27 cellular contexts compared by ENCODE assay signal in genomic region chr13:102825400-102825799, GRCh38. TPM values are rescaled to one million over a fixed set of nuclear protein-coding genes. Genes with fewer than 3 reads are reported as not detected.
DNase-seq lines count a peak whose midpoint lies in the region; ATAC-seq and TF ChIP-seq lines count a peak whose summit lies in the region.
"Had no signal": no experiment of that assay in that cellular context is flagged by ENCODE, and none has a peak within 500 bp of the region (broad histone marks: within the 10 kb centered on the region; RNA-seq: fewer than 3 reads in every experiment).

No MANE protein-coding gene starts in this region.

- CTCF ChIA-PET in AG04449 (lab: Yijun Ruan, JAX) = interaction anchor here (1.0 to 1.7 kb wide), 5 partner anchors 10 to 247 kb away, joined by 3 to 5 read pairs (median 4); no protein-coding TSS in a partner anchor

- TF ChIP-seq CTCF in AG04449 (IDR thresholded peaks at IDR 0.05; ENCODE audit: insufficient read depth, low read length, missing control alignments) = no peak
- no peak for TF ChIP-seq CTCF in fibroblast of lung (conservative IDR thresholded peaks at IDR 0.05 in 1 of 2, IDR thresholded peaks at IDR 0.05 in 1 of 2; ENCODE audit: low read depth in 1 of 2, low read length in 2 of 2)

- H3K9me3 ChIP-seq in MG63 (no peaks in the 10 kb centered on the region), adipocyte (ENCODE audit: control insufficient read depth, low read length) (no peaks in the 10 kb centered on the region), fibroblast of lung (ENCODE audit: control insufficient read depth, insufficient read depth, low read depth, low read length) (no peaks in the 10 kb centered on the region)
- H3K9me3 ChIP-seq: BLaER1, Caco-2, thoracic aorta, uterus had no signal

- H3K36me3 ChIP-seq in MG63 (peaks cover 52% of the 10 kb centered on the region), adipocyte (ENCODE audit: control insufficient read depth, insufficient read depth, low read length, severe bottlenecking) (peaks cover 43% of the 10 kb centered on the region), fibroblast of lung (ENCODE audit: control insufficient read depth, insufficient read depth, low read length) (peaks cover 5% of the 10 kb centered on the region)
- H3K36me3 ChIP-seq: uterus had no signal

- POLR2A ChIA-PET in AG04449 (lab: Yijun Ruan, JAX) = interaction anchor here (0.9 to 1.5 kb wide), 2 partner anchors 21 to 25 kb away, joined by 3 to 7 read pairs; partner anchors contain the start of gene ERCC5

- H3K4me1 ChIP-seq in adipocyte (ENCODE audit: control insufficient read depth, insufficient read depth, low read length) (peaks cover 17% of the 10 kb centered on the region), fibroblast of lung (ENCODE audit: control insufficient read depth, extremely low read depth, insufficient read depth, low read length) (peaks cover 8% of the 10 kb centered on the region)
- H3K4me1 ChIP-seq: BLaER1, Caco-2, uterus had no signal

- no peaks in the 10 kb centered on the region for H3K27me3 ChIP-seq in MG63
- no peaks in the 10 kb centered on the region for H3K27me3 ChIP-seq in adipocyte (replicated peaks; ENCODE audit: control insufficient read depth, insufficient read depth, low read length)
- H3K27me3 ChIP-seq in fibroblast of lung (ENCODE audit: control insufficient read depth, insufficient read depth, low read length) = no peaks in the 10 kb centered on the region
- H3K27me3 ChIP-seq: BLaER1, uterus had no signal

- no peaks in the 10 kb centered on the region for H4K20me1 ChIP-seq in fibroblast of lung (ENCODE audit: control insufficient read depth, extremely low read depth, insufficient read depth, low read length)
- H4K20me1 ChIP-seq: BLaER1 had no signal

- peak overlapping the region; percentile 64 for H3K27ac ChIP-seq in fibroblast of lung (ENCODE audit: insufficient read depth, low read length)
- H3K27ac ChIP-seq: BLaER1, HL-60, thoracic aorta, uterus had no signal

- no peak for DNase-seq in AG04449 (ENCODE audit: low read depth, low spot score)
- DNase-seq in MG63 = peak; percentile 23
- no peak for DNase-seq in adipocyte (ENCODE audit: low read depth)
- DNase-seq in fibroblast of lung (ENCODE audit: low read depth in 2 of 2) = no peak
- no peak for DNase-seq in stimulated activated CD4-positive, alpha-beta T cell treated with anti-CD3 and anti-CD28 coated beads, Interleukin-2, amount 100 ng/mL, for 48 hours
- DNase-seq in stimulated activated CD4-positive, alpha-beta T cell treated with anti-CD3 and anti-CD28 coated beads, Interleukin-12 subunit alpha, Interleukin-12 subunit beta, amount 100 ng/mL, for 4 hours = no peak
- DNase-seq: activated CD4-positive, alpha-beta T cell treated with anti-CD3 and anti-CD28 coated beads for 36 hours; activated gamma-delta T cell treated with Interleukin-2 at 50 U/mL for 16 hours; activated naive CD8-positive, alpha-beta T cell treated with anti-CD3 and anti-CD28 coated beads, Interleukin-2, amount 50 U/mL, for 24 hours; Caco-2; cortex of kidney; DMS79; GF-D8; left colon; naive thymus-derived CD4-positive, alpha-beta T cell; NCI-H1105 treated with DMSO at 0.1 percent for 48 hours; NCI-H2081; occipital lobe; SHP77; stimulated activated naive CD8-positive, alpha-beta T cell treated with anti-CD3 and anti-CD28 coated beads, Interleukin-15, Interleukin-2, amounts not matched to agents 100 U/mL and 50 U/mL, for 24 hours; T-helper 1 cell; uterus had no signal

- peak overlapping the region; percentile 10 for H2AFZ ChIP-seq in fibroblast of lung (ENCODE audit: low read length)

- H3K4me3 ChIP-seq in AG04449 (ENCODE audit: low read depth, low read length) (0 out of 2 replicates have a peak overlapping the region, but pooled peaks have one; percentile 26), MG63 (no peak overlapping the region), adipocyte (ENCODE audit: low read length) (peak overlapping the region; percentile 76), fibroblast of lung (replicated peaks in 1 of 4; ENCODE audit: control extremely low read depth in 1 of 4, insufficient read depth in 1 of 4, low read depth in 3 of 4, low read length in 4 of 4) (no peak overlapping the region)
- H3K4me3 ChIP-seq: BLaER1, thoracic aorta, uterus had no signal

- H3K79me2 ChIP-seq in fibroblast of lung (ENCODE audit: control insufficient read depth, insufficient read depth, low read length) = no peaks in the 10 kb centered on the region

- ATAC-seq in HG02885 (IDR thresholded peaks at IDR 0.05; ENCODE audit: poor library complexity, unreplicated experiment) (no peak), HG02588 (IDR thresholded peaks at IDR 0.05; ENCODE audit: unreplicated experiment) (no peak)
- ATAC-seq: activated CD4-positive, alpha-beta T cell treated with anti-CD3 and anti-CD28 coated beads for 36 hours; activated naive CD8-positive, alpha-beta T cell treated with anti-CD3 and anti-CD28 coated beads, Interleukin-2, amount 50 U/mL, for 24 hours; left colon; naive thymus-derived CD4-positive, alpha-beta T cell; stimulated activated naive CD8-positive, alpha-beta T cell treated with anti-CD3 and anti-CD28 coated beads, Interleukin-15, Interleukin-2, amounts not matched to agents 100 U/mL and 50 U/mL, for 24 hours had no signal

- H3K9ac ChIP-seq in adipocyte (ENCODE audit: low read length) (peak overlapping the region; percentile 9), fibroblast of lung (ENCODE audit: insufficient read depth, low read length) (no peak overlapping the region)
- H3K9ac ChIP-seq: BLaER1 had no signal

- H3K4me2 ChIP-seq in fibroblast of lung (ENCODE audit: extremely low read depth, insufficient read depth, low read length) = peak overlapping the region; percentile 61
- H3K4me2 ChIP-seq: BLaER1 had no signal

RNA-seq across cellular contexts. Expression of gene ERCC5, which starts 20.4 kb away (rescaled TPM):
- total RNA-seq in MG63 (2014; rRNA removed; shearing (Covaris generic); ENCODE audit: low replicate concordance) = 33.2 and 89.9 TPM in 2 replicates
- 66.0 and 78.9 TPM in 2 replicates for total RNA-seq in fibroblast of lung
- polyA plus RNA-seq in fibroblast of lung = 30.0 and 36.6 TPM in 2 replicates
- 32.3 and 32.8 TPM in 2 replicates for polyA plus RNA-seq in fibroblast of lung (2012)
- 41.2 and 45.7 TPM in 2 replicates for polyA minus RNA-seq in fibroblast of lung (ENCODE audit: low replicate concordance)

RNA-seq across cellular contexts. Expression of gene BIVM, which starts 26.5 kb away (rescaled TPM):
- 11.3 and 12.8 TPM in 2 replicates for total RNA-seq in MG63 (2014; rRNA removed; shearing (Covaris generic); ENCODE audit: low replicate concordance)
- total RNA-seq in fibroblast of lung = 19.8 and 22.3 TPM in 2 replicates
- polyA plus RNA-seq in fibroblast of lung = 15.7 and 22.4 TPM in 2 replicates
- 11.0 and 14.2 TPM in 2 replicates for polyA plus RNA-seq in fibroblast of lung (2012)
- polyA minus RNA-seq in fibroblast of lung (ENCODE audit: low replicate concordance) = 0.93 and 0.94 TPM in 2 replicates

RNA-seq across cellular contexts. Expression of gene POGLUT2, which starts 26.6 kb away (rescaled TPM):
- 17.5 and 18.9 TPM in 2 replicates for total RNA-seq in MG63 (2014; rRNA removed; shearing (Covaris generic); ENCODE audit: low replicate concordance)
- 11.7 and 14.6 TPM in 2 replicates for total RNA-seq in fibroblast of lung
- 11.6 and 18.1 TPM in 2 replicates for polyA plus RNA-seq in fibroblast of lung
- 10.3 and 15.4 TPM in 2 replicates for polyA plus RNA-seq in fibroblast of lung (2012)
- 0.22 and 2.4 TPM in 2 replicates for polyA minus RNA-seq in fibroblast of lung (ENCODE audit: low replicate concordance)
- polyA plus RNA-seq: naive thymus-derived CD4-positive, alpha-beta T cell had no signal

RNA-seq across cellular contexts. Expression of gene TEX30, which starts 51.8 kb away (rescaled TPM):
- 31.4 and 47.2 TPM in 2 replicates for total RNA-seq in MG63 (2014; rRNA removed; shearing (Covaris generic); ENCODE audit: low replicate concordance)
- total RNA-seq in fibroblast of lung = 11.9 and 14.1 TPM in 2 replicates
- polyA plus RNA-seq in fibroblast of lung = 12.7 and 21.5 TPM in 2 replicates
- polyA plus RNA-seq in fibroblast of lung (2012) = 8.9 and 15.6 TPM in 2 replicates
- polyA minus RNA-seq in fibroblast of lung (ENCODE audit: low replicate concordance) = 2.2 TPM in 1 of 2 replicates, not detected in the other

Comparison
In these comparisons a context has a peak if more than half of its experiments do, and no peak if none do; other contexts are left out.
1. H3K4me3 ChIP-seq: peak in AG04449 (single experiment) and adipocyte (single experiment); none in MG63 (single experiment) and fibroblast of lung (0 of 4).